In the genomic region with DNA sequence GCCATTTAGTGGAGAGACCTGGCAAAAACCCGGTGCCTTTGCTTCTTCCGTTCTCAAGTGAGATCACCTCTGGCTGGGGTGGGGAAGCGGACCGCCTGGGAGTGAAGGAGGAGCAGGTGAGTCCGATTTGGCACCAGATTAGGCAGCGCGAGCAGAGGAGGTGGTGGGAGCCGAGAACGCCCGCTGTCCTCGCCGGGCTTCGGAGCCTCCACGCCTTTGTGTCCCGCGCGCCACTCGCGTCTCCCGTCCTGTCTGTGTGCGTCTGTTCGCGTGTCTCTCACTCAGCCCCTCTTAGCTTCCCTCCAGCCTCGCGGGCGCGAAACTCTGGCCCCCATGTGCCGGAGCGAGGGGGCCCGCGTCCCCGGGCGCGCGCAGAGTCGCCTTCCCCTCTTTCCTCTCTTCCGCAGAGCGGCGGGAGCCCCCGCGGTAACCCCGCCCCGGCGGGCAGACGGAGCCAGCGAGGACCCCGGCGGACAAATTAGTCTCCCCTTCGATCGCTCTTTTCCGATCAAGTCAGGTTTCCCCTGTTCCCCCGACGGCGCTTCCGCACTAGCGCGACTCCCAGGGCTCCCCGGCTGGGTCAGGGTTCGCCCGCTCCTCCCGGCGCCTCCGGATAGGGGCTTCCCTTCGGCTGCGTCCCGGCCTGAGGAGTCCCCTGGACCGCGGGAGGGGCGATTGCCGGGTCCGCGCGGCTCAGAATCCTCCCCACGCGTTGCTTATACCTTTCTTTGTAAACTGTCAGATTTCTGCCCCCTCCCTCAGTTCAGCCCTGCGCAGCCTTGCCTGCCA, we compare ENCODE assay signal across 13 cellular contexts. TPM values are rescaled to one million over a fixed set of nuclear protein-coding genes. Genes with fewer than 3 reads are reported as not detected.
DNase-seq lines count a peak whose midpoint lies in the region; ATAC-seq, FAIRE-seq and TF ChIP-seq lines count a peak whose summit lies in the region.
"Had no signal": no experiment of that assay in that cellular context is flagged by ENCODE, and none has a peak within 500 bp of the region (broad histone marks: within the 10 kb centered on the region; RNA-seq: fewer than 3 reads in every experiment).

No MANE protein-coding gene starts in this region.

- no peaks in the 10 kb centered on the region for H3K4me1 ChIP-seq in keratinocyte (ENCODE audit: control insufficient read depth, extremely low read depth, insufficient read depth, low read length)
- H3K4me1 ChIP-seq: HAP-1 had no signal

- H3K27ac Mint-ChIP-seq in activated CD4-positive, alpha-beta T cell treated with anti-CD3 and anti-CD28 coated beads for 36 hours = no peak overlapping the region
- H3K27ac Mint-ChIP-seq in activated CD4-positive, alpha-beta T cell treated with anti-CD3 and anti-CD28 coated beads, Interleukin-2, amount 10 ng/mL, durations not matched to agents 7 days and 5 days = no peak overlapping the region
- H3K27ac Mint-ChIP-seq in activated T-helper 17 cell treated with anti-CD3 and anti-CD28 coated beads, Interleukin-2, amount 50 U/mL, for 72 hours = no peak overlapping the region
- peak overlapping the region; percentile 80 for H3K27ac Mint-ChIP-seq in stimulated activated naive B cell treated with anti-CD40 and anti-IgM and Interleukin-4, amounts not matched to agents 10 μg/mL and 1 μg/mL and 100 μg/mL, for 72 hours

- no peaks in the 10 kb centered on the region for H3K36me3 ChIP-seq in keratinocyte (ENCODE audit: control insufficient read depth in 2 of 2, extremely low read depth in 1 of 2, insufficient read depth in 2 of 2, low read length in 2 of 2)
- H3K36me3 ChIP-seq: HAP-1, left lung had no signal

- DNase-seq in activated CD4-positive, alpha-beta T cell treated with anti-CD3 and anti-CD28 coated beads for 36 hours = peak; percentile 11
- no peak for DNase-seq in activated CD4-positive, alpha-beta T cell treated with anti-CD3 and anti-CD28 coated beads, Interleukin-2, amount 10 ng/mL, durations not matched to agents 7 days and 5 days
- DNase-seq in keratinocyte (ENCODE audit: low read depth, low spot score) (no peak), NCI-H526 (lab: John Stamatoyannopoulos, UW) (no peak), RCC 7860 (ENCODE audit: low spot score) (no peak)
- no peak for DNase-seq in stimulated activated naive B cell treated with anti-CD40 and anti-IgM and Interleukin-4, amounts not matched to agents 10 μg/mL and 1 μg/mL and 100 μg/mL, for 72 hours
- DNase-seq: body of pancreas, NCI-H526 treated with DMSO at 0.1 percent for 48 hours had no signal

- H3K4me1 Mint-ChIP-seq in activated CD4-positive, alpha-beta T cell treated with anti-CD3 and anti-CD28 coated beads for 36 hours = peaks cover 17% of the 10 kb centered on the region
- H3K4me1 Mint-ChIP-seq in activated CD4-positive, alpha-beta T cell treated with anti-CD3 and anti-CD28 coated beads, Interleukin-2, amount 10 ng/mL, durations not matched to agents 7 days and 5 days = peaks cover 12% of the 10 kb centered on the region
- H3K4me1 Mint-ChIP-seq in activated T-helper 17 cell treated with anti-CD3 and anti-CD28 coated beads, Interleukin-2, amount 50 U/mL, for 72 hours = no peaks in the 10 kb centered on the region
- H3K4me1 Mint-ChIP-seq in stimulated activated naive B cell treated with anti-CD40 and anti-IgM and Interleukin-4, amounts not matched to agents 10 μg/mL and 1 μg/mL and 100 μg/mL, for 72 hours = peaks cover 21 to 34% of the 10 kb centered on the region in 2 donors

- peaks cover 64% of the 10 kb centered on the region for H3K27me3 Mint-ChIP-seq in activated CD4-positive, alpha-beta T cell treated with anti-CD3 and anti-CD28 coated beads for 36 hours
- peaks cover 72% of the 10 kb centered on the region for H3K27me3 Mint-ChIP-seq in activated CD4-positive, alpha-beta T cell treated with anti-CD3 and anti-CD28 coated beads, Interleukin-2, amount 10 ng/mL, durations not matched to agents 7 days and 5 days
- H3K27me3 Mint-ChIP-seq in activated T-helper 17 cell treated with anti-CD3 and anti-CD28 coated beads, Interleukin-2, amount 50 U/mL, for 72 hours = peaks cover 65% of the 10 kb centered on the region
- H3K27me3 Mint-ChIP-seq in stimulated activated naive B cell treated with anti-CD40 and anti-IgM and Interleukin-4, amounts not matched to agents 10 μg/mL and 1 μg/mL and 100 μg/mL, for 72 hours = peaks cover 61 to 74% of the 10 kb centered on the region in 2 donors

- no peaks in the 10 kb centered on the region for H3K36me3 Mint-ChIP-seq in activated CD4-positive, alpha-beta T cell treated with anti-CD3 and anti-CD28 coated beads for 36 hours (ENCODE audit: low read depth)
- no peaks in the 10 kb centered on the region for H3K36me3 Mint-ChIP-seq in activated CD4-positive, alpha-beta T cell treated with anti-CD3 and anti-CD28 coated beads, Interleukin-2, amount 10 ng/mL, durations not matched to agents 7 days and 5 days (ENCODE audit: low read depth)
- no peaks in the 10 kb centered on the region for H3K36me3 Mint-ChIP-seq in activated T-helper 17 cell treated with anti-CD3 and anti-CD28 coated beads, Interleukin-2, amount 50 U/mL, for 72 hours (ENCODE audit: low read depth)
- peaks cover 0 to 3% of the 10 kb centered on the region in 2 donors for H3K36me3 Mint-ChIP-seq in stimulated activated naive B cell treated with anti-CD40 and anti-IgM and Interleukin-4, amounts not matched to agents 10 μg/mL and 1 μg/mL and 100 μg/mL, for 72 hours

- dilution Hi-C loops in keratinocyte (cut with MboI; ENCODE audit: extremely low pct_ligation_motif_present, low sequenced_read_pairs) = no loop called here

- FAIRE-seq in keratinocyte (lab: Jason Lieb, UNC) (no peak), RCC 7860 (lab: Jason Lieb, UNC) (no peak)

- CTCF ChIA-PET in activated CD4-positive, alpha-beta T cell treated with anti-CD3 and anti-CD28 coated beads for 36 hours (lab: Charles Lee) = no interaction called here
- CTCF ChIA-PET in activated CD4-positive, alpha-beta T cell treated with anti-CD3 and anti-CD28 coated beads, Interleukin-2, amount 10 ng/mL, durations not matched to agents 7 days and 5 days (lab: Charles Lee) = no interaction called here

- H3K4me2 ChIP-seq in keratinocyte (ENCODE audit: control insufficient read depth, extremely low read depth, insufficient read depth, low read depth, low read length) = peak overlapping the region; percentile 14

- ATAC-seq in activated CD4-positive, alpha-beta T cell treated with anti-CD3 and anti-CD28 coated beads for 36 hours = no peak
- no peak for ATAC-seq in activated T-helper 17 cell treated with anti-CD3 and anti-CD28 coated beads, Interleukin-2, amount 50 U/mL, for 72 hours (replicated peaks)
- no peak for ATAC-seq in stimulated activated naive B cell treated with anti-CD40 and anti-IgM and Interleukin-4, amounts not matched to agents 10 μg/mL and 1 μg/mL and 100 μg/mL, for 72 hours (replicated peaks)
- ATAC-seq in GM18498 (IDR thresholded peaks at IDR 0.05; ENCODE audit: unreplicated experiment) = no peak
- ATAC-seq: body of pancreas, left lung had no signal

- H3K79me2 ChIP-seq in keratinocyte (ENCODE audit: control insufficient read depth, insufficient read depth, low read length) = no peaks in the 10 kb centered on the region

- peak overlapping the region; percentile 39 for H3K4me3 Mint-ChIP-seq in activated CD4-positive, alpha-beta T cell treated with anti-CD3 and anti-CD28 coated beads for 36 hours
- H3K4me3 Mint-ChIP-seq in activated CD4-positive, alpha-beta T cell treated with anti-CD3 and anti-CD28 coated beads, Interleukin-2, amount 10 ng/mL, durations not matched to agents 7 days and 5 days = no peak overlapping the region
- peak overlapping the region; percentile 29 for H3K4me3 Mint-ChIP-seq in activated T-helper 17 cell treated with anti-CD3 and anti-CD28 coated beads, Interleukin-2, amount 50 U/mL, for 72 hours
- peak overlapping the region; percentile 73 to 75 for H3K4me3 Mint-ChIP-seq in stimulated activated naive B cell treated with anti-CD40 and anti-IgM and Interleukin-4, amounts not matched to agents 10 μg/mL and 1 μg/mL and 100 μg/mL, for 72 hours

- no peak overlapping the region for H3K9ac ChIP-seq in keratinocyte (ENCODE audit: control insufficient read depth, extremely low read depth, insufficient read depth, low read length)

- TF ChIP-seq CTCF in keratinocyte (optimal IDR thresholded peaks at IDR 0.05 in 1 of 3, IDR thresholded peaks at IDR 0.05 in 1 of 3, conservative IDR thresholded peaks at IDR 0.05 in 1 of 3; ENCODE audit: extremely low read depth in 1 of 3, insufficient read depth in 2 of 3, low read length in 3 of 3) = no peak

- H3K27me3 ChIP-seq in keratinocyte (ENCODE audit: control insufficient read depth, extremely low read depth, insufficient read depth, low read length) = peaks cover 65% of the 10 kb centered on the region

- H3K9me3 ChIP-seq in keratinocyte (ENCODE audit: control insufficient read depth, low read depth, low read length) = no peaks in the 10 kb centered on the region
- H3K9me3 ChIP-seq: body of pancreas, HAP-1, left lung had no signal

- H3K9me3 Mint-ChIP-seq in activated CD4-positive, alpha-beta T cell treated with anti-CD3 and anti-CD28 coated beads for 36 hours (ENCODE audit: low read depth) = no peaks in the 10 kb centered on the region
- H3K9me3 Mint-ChIP-seq in activated CD4-positive, alpha-beta T cell treated with anti-CD3 and anti-CD28 coated beads, Interleukin-2, amount 10 ng/mL, durations not matched to agents 7 days and 5 days = no peaks in the 10 kb centered on the region
- H3K9me3 Mint-ChIP-seq in activated T-helper 17 cell treated with anti-CD3 and anti-CD28 coated beads, Interleukin-2, amount 50 U/mL, for 72 hours = no peaks in the 10 kb centered on the region
- H3K9me3 Mint-ChIP-seq in stimulated activated naive B cell treated with anti-CD40 and anti-IgM and Interleukin-4, amounts not matched to agents 10 μg/mL and 1 μg/mL and 100 μg/mL, for 72 hours = no peaks in the 10 kb centered on the region

- no peak overlapping the region for H3K27ac ChIP-seq in keratinocyte (ENCODE audit: control insufficient read depth, insufficient read depth, low read length)
- H3K27ac ChIP-seq: body of pancreas, left lung had no signal

- no peak overlapping the region for H3K4me3 ChIP-seq in keratinocyte (ENCODE audit: control insufficient read depth in 2 of 3, extremely low read depth in 1 of 3, insufficient read depth in 2 of 3, low read depth in 1 of 3, low read length in 3 of 3)
- H3K4me3 ChIP-seq: body of pancreas, HAP-1 had no signal

- H2AFZ ChIP-seq in keratinocyte (ENCODE audit: control insufficient read depth, low read length) = no peak overlapping the region

- no peaks in the 10 kb centered on the region for H3K9me1 ChIP-seq in keratinocyte (ENCODE audit: control insufficient read depth, extremely low read depth, insufficient read depth, low read length)

- POLR2A ChIA-PET in activated CD4-positive, alpha-beta T cell treated with anti-CD3 and anti-CD28 coated beads for 36 hours (lab: Charles Lee) = no interaction called here
- POLR2A ChIA-PET in activated CD4-positive, alpha-beta T cell treated with anti-CD3 and anti-CD28 coated beads, Interleukin-2, amount 10 ng/mL, durations not matched to agents 7 days and 5 days (lab: Charles Lee) = no interaction called here

- intact Hi-C loops in activated CD4-positive, alpha-beta T cell treated with anti-CD3 and anti-CD28 coated beads for 36 hours (cut with DNase I, micrococcal nuclease) = no loop called here

- peaks cover 4% of the 10 kb centered on the region for H4K20me1 ChIP-seq in keratinocyte (ENCODE audit: control insufficient read depth, extremely low read depth, insufficient read depth, low read length)

RNA-seq across cellular contexts. Expression of a gene that starts 7.1 kb away (rescaled TPM):
- not detected for total RNA-seq in activated CD4-positive, alpha-beta T cell treated with anti-CD3 and anti-CD28 coated beads for 36 hours
- under 1 TPM; 0.10 to 0.17 TPM for total RNA-seq in activated CD4-positive, alpha-beta T cell treated with anti-CD3 and anti-CD28 coated beads, Interleukin-2, amount 10 ng/mL, durations not matched to agents 7 days and 5 days
- total RNA-seq in activated T-helper 17 cell treated with anti-CD3 and anti-CD28 coated beads, Interleukin-2, amount 50 U/mL, for 72 hours = not detected
- polyA plus RNA-seq in keratinocyte = 0.02 to 0.04 TPM (median 0.03 TPM) in 3 replicates
- polyA plus RNA-seq in keratinocyte (2011; ENCODE audit: low read depth) = not detected
- polyA plus RNA-seq in keratinocyte (2011; cell fraction: cytosol; rRNA removed) = 0.03 TPM in 1 of 2 replicates, not detected in the other
- polyA plus RNA-seq in keratinocyte (2011; cell fraction: nucleus; rRNA removed) = 0.09 and 0.12 TPM in 2 replicates
- polyA plus RNA-seq in keratinocyte (2012; ENCODE audit: low replicate concordance) = 0.13 TPM in 1 of 2 replicates, not detected in the other
- not detected in 3 replicates for polyA minus RNA-seq in keratinocyte
- polyA minus RNA-seq in keratinocyte (2011; cell fraction: cytosol; rRNA and poly(A)+ RNA removed) = not detected
- not detected in 2 replicates for polyA minus RNA-seq in keratinocyte (2011; cell fraction: nucleus; rRNA and poly(A)+ RNA removed)
- total RNA-seq: fibroblast of lung, left lung had no signal
- polyA plus RNA-seq: fibroblast of lung had no signal
